27 cellular contexts compared by ENCODE assay signal in the genomic region with DNA sequence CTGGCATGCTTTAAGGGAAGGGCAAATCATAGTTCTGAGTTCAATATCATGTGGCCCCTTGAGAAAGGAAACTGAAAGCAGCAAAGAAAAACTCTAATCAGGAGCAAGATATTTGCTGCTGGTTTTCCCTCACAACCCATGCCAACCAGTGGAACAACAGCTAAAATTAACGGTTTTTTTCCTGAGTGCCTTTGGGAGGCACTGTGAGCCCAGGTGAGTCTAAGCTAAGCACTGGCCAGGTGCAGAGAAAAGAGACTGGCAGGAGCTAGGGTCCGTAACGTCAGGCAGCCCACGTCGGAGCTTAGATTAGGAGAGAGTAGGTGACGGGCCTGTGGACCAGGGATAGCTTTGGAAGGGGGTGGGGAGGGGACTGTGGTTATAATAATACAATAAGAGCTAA.
DNase-seq lines count a peak whose midpoint lies in the region; ATAC-seq, FAIRE-seq and TF ChIP-seq lines count a peak whose summit lies in the region.
"Had no signal": no experiment of that assay in that cellular context is flagged by ENCODE, and none has a peak within 500 bp of the region (broad histone marks: within the 10 kb centered on the region; RNA-seq: fewer than 3 reads in every experiment).

No MANE protein-coding gene starts in this region.

- no peak for ATAC-seq in GM21737 (IDR thresholded peaks at IDR 0.05; ENCODE audit: unreplicated experiment)
- ATAC-seq: activated T-cell treated with anti-CD3 and anti-CD28 coated beads, Interleukin-2, amount 50 U/mL, for 4 hours; GM12878; PC-3; stimulated activated naive B cell treated with anti-CD40 and anti-IgM and Interleukin-4, amounts not matched to agents 10 μg/mL and 1 μg/mL and 100 μg/mL, for 72 hours had no signal

- H3K9me3 ChIP-seq in ascending aorta (no peaks in the 10 kb centered on the region), small intestine (ENCODE audit: control insufficient read depth, low read depth) (no peaks in the 10 kb centered on the region)
- H3K9me3 ChIP-seq: sigmoid colon had no signal

- 16 to 55% (median 34%) methylated on average over 6 of the region's 6 CpGs for WGBS in small intestine, 3 donors

- H3K27me3 ChIP-seq in ascending aorta (no peaks in the 10 kb centered on the region), small intestine (ENCODE audit: control insufficient read depth in 2 of 2, insufficient read depth in 2 of 2, low read length in 2 of 2) (no peaks in the 10 kb centered on the region)
- H3K27me3 ChIP-seq: brain microvascular endothelial cell, neural progenitor cell, sigmoid colon had no signal

- H3K36me3 ChIP-seq in ascending aorta (no peaks in the 10 kb centered on the region), small intestine (ENCODE audit: control insufficient read depth in 2 of 2, insufficient read depth in 2 of 2, low read length in 2 of 2) (no peaks in the 10 kb centered on the region)
- H3K36me3 ChIP-seq: brain microvascular endothelial cell, neural progenitor cell, sigmoid colon, WERI-Rb-1 had no signal

- DNase-seq in NCI-H146 (lab: John Stamatoyannopoulos, UW) (peak; percentile 10), NCI-H146 treated with DMSO at 0.1 percent for 48 hours (lab: John Stamatoyannopoulos, UW; ENCODE audit: unreplicated experiment) (no peak), ascending aorta (ENCODE audit: low spot score in 2 of 2) (no peak), kidney tubule cell (ENCODE audit: low spot score) (peak; percentile 36), small intestine (peak; percentile 28), NCI-H1436 (lab: John Stamatoyannopoulos, UW) (no peak)
- DNase-seq in central memory CD4-positive, alpha-beta T cell = no peak
- DNase-seq: 8988T; activated CD4-positive, alpha-beta T cell treated with anti-CD3 and anti-CD28 coated beads, Interleukin-2, amount 10 ng/mL, durations not matched to agents 24 days and 14 days; activated naive CD4-positive, alpha-beta T cell; activated T-cell treated with anti-CD3 and anti-CD28 coated beads, Interleukin-2, amount 50 U/mL, for 4 hours; brain microvascular endothelial cell; Calu3; Karpas-422; kidney glomerular epithelial cell; NCI-H1694; NCI-H345; PC-3; Right ventricle myocardium superior; sigmoid colon; stimulated activated naive B cell treated with anti-CD40 and anti-IgM and Interleukin-4, amounts not matched to agents 10 μg/mL and 1 μg/mL and 100 μg/mL, for 72 hours; WERI-Rb-1 had no signal

- no peak overlapping the region for H3K4me3 ChIP-seq in ascending aorta
- H3K4me3 ChIP-seq in small intestine (ENCODE audit: low read depth in 1 of 2, low read length in 2 of 2) = no peak overlapping the region
- H3K4me3 ChIP-seq: GM12878, neural progenitor cell, sigmoid colon had no signal

- intact Hi-C loops in ascending aorta (cut with DNase I) = no loop called here

- no peak for FAIRE-seq in small intestine (lab: Jason Lieb, UNC)
- FAIRE-seq: GM12878, urothelium cell line had no signal

- H3K27ac ChIP-seq in ascending aorta = peak overlapping the region; percentile 77 to 81
- H3K27ac ChIP-seq in small intestine (ENCODE audit: low read depth in 1 of 2, low read length in 1 of 2) = no peak overlapping the region
- H3K27ac ChIP-seq: brain microvascular endothelial cell, HL-60, neural progenitor cell, sigmoid colon, WERI-Rb-1 had no signal

- no peak for TF ChIP-seq CTCF in ascending aorta (IDR thresholded peaks at IDR 0.05)

- H3K4me1 ChIP-seq in ascending aorta (peaks cover 0 to 20% of the 10 kb centered on the region in 2 donors), small intestine (ENCODE audit: control insufficient read depth in 2 of 2, insufficient read depth in 1 of 2, low read depth in 1 of 2, low read length in 1 of 2) (no peaks in the 10 kb centered on the region)

Comparison
In these comparisons a context has a peak if more than half of its experiments do, and no peak if none do; other contexts are left out.
1. DNase-seq: peak in NCI-H146 (single experiment), kidney tubule cell (single experiment) and small intestine (single experiment); none in NCI-H146 treated with DMSO at 0.1 percent for 48 hours (single experiment), ascending aorta (0 of 2), central memory CD4-positive, alpha-beta T cell (single experiment) and NCI-H1436 (single experiment).
2. H3K27ac ChIP-seq: peak in ascending aorta (2 of 2); none in small intestine (0 of 2).